In genomic region chr3:77247817-77248216, GRCh38 we compare ENCODE assay signal across 24 cellular contexts.
"Had no signal": no experiment of that assay in that cellular context is flagged by ENCODE, and none has a peak within 500 bp of the region (broad histone marks: within the 10 kb centered on the region; RNA-seq: fewer than 3 reads in every experiment).

No MANE protein-coding gene starts in this region.

- H3K9me3 ChIP-seq: esophagus muscularis mucosa, gastroesophageal sphincter, pancreas, prostate gland, right lobe of liver, testis, tibial nerve, upper lobe of right lung had no signal

- H3K36me3 ChIP-seq: esophagus muscularis mucosa, gastroesophageal sphincter, pancreas, prostate gland, right lobe of liver, spleen, tibial nerve, upper lobe of right lung had no signal

- H3K27me3 ChIP-seq: esophagus muscularis mucosa, gastroesophageal sphincter, hepatocyte, pancreas, right lobe of liver, spleen, testis, tibial nerve, upper lobe of right lung had no signal

- H3K9me3 Mint-ChIP-seq: dendritic cell treated with granulocyte-macrophage colony-stimulating factor and Interleukin-4, amounts not matched to agents 40 ng/mL and 50 ng/mL, for 4 days had no signal

- DNase-seq: effector memory CD8-positive, alpha-beta T cell; kidney glomerular epithelial cell; mammary epithelial cell; naive thymus-derived CD8-positive, alpha-beta T cell; retina; right lobe of liver; spleen; stimulated activated CD4-positive, alpha-beta T cell treated with anti-CD3 and anti-CD28 coated beads, Interleukin-15, amount 100 ng/mL, for 24 hours; stimulated activated CD4-positive, alpha-beta T cell treated with anti-CD3 and anti-CD28 coated beads, Interleukin-1b, Interleukin-23, amount 100 ng/mL, for 48 hours; stimulated activated CD4-positive, alpha-beta T cell treated with anti-CD3 and anti-CD28 coated beads, Interleukin-4, amount 100 ng/mL, for 24 hours; testis; upper lobe of right lung had no signal

- H3K27me3 Mint-ChIP-seq: dendritic cell treated with granulocyte-macrophage colony-stimulating factor and Interleukin-4, amounts not matched to agents 40 ng/mL and 50 ng/mL, for 4 days; effector memory CD8-positive, alpha-beta T cell; naive thymus-derived CD8-positive, alpha-beta T cell; stimulated activated memory B cell treated with anti-CD40 and anti-IgM and Interleukin-4, amounts not matched to agents 10 μg/mL and 1 μg/mL and 100 μg/mL, for 72 hours; stimulated activated naive CD8-positive, alpha-beta T cell treated with anti-CD3 and anti-CD28 coated beads, Interleukin-15, Interleukin-2, amounts not matched to agents 100 ng/mL and 50 ng/mL, for 24 hours had no signal

- H3K4me3 ChIP-seq: esophagus muscularis mucosa, gastroesophageal sphincter, hepatocyte, pancreas, prostate gland, right lobe of liver, spleen, testis, tibial nerve, upper lobe of right lung had no signal

- H3K79me2 ChIP-seq: hepatocyte had no signal

- H2AFZ ChIP-seq: hepatocyte had no signal

- H3K4me1 ChIP-seq: esophagus muscularis mucosa, gastroesophageal sphincter, pancreas, prostate gland, right lobe of liver, spleen, testis, tibial nerve, upper lobe of right lung had no signal

- H3K27ac ChIP-seq: epithelial cell of prostate, esophagus muscularis mucosa, gastroesophageal sphincter, hepatocyte, pancreas, prostate gland, right lobe of liver, spleen, testis, tibial nerve, upper lobe of right lung had no signal

- H3K4me3 Mint-ChIP-seq: dendritic cell treated with granulocyte-macrophage colony-stimulating factor and Interleukin-4, amounts not matched to agents 40 ng/mL and 50 ng/mL, for 4 days; effector memory CD8-positive, alpha-beta T cell; naive thymus-derived CD8-positive, alpha-beta T cell; neural crest cell; stimulated activated memory B cell treated with anti-CD40 and anti-IgM and Interleukin-4, amounts not matched to agents 10 μg/mL and 1 μg/mL and 100 μg/mL, for 72 hours; stimulated activated naive CD8-positive, alpha-beta T cell treated with anti-CD3 and anti-CD28 coated beads, Interleukin-15, Interleukin-2, amounts not matched to agents 100 ng/mL and 50 ng/mL, for 24 hours had no signal

- H3K27ac Mint-ChIP-seq: dendritic cell treated with granulocyte-macrophage colony-stimulating factor and Interleukin-4, amounts not matched to agents 40 ng/mL and 50 ng/mL, for 4 days; effector memory CD8-positive, alpha-beta T cell; naive thymus-derived CD8-positive, alpha-beta T cell; stimulated activated memory B cell treated with anti-CD40 and anti-IgM and Interleukin-4, amounts not matched to agents 10 μg/mL and 1 μg/mL and 100 μg/mL, for 72 hours; stimulated activated naive CD8-positive, alpha-beta T cell treated with anti-CD3 and anti-CD28 coated beads, Interleukin-15, Interleukin-2, amounts not matched to agents 100 ng/mL and 50 ng/mL, for 24 hours had no signal

- H3K4me2 ChIP-seq: hepatocyte had no signal

- H3K36me3 Mint-ChIP-seq: stimulated activated memory B cell treated with anti-CD40 and anti-IgM and Interleukin-4, amounts not matched to agents 10 μg/mL and 1 μg/mL and 100 μg/mL, for 72 hours had no signal

- H3K4me1 Mint-ChIP-seq: naive thymus-derived CD8-positive, alpha-beta T cell; stimulated activated memory B cell treated with anti-CD40 and anti-IgM and Interleukin-4, amounts not matched to agents 10 μg/mL and 1 μg/mL and 100 μg/mL, for 72 hours had no signal

- ATAC-seq: effector memory CD8-positive, alpha-beta T cell; gastroesophageal sphincter; left lobe of liver; naive thymus-derived CD8-positive, alpha-beta T cell; right lobe of liver; stimulated activated memory B cell treated with anti-CD40 and anti-IgM and Interleukin-4, amounts not matched to agents 10 μg/mL and 1 μg/mL and 100 μg/mL, for 72 hours; upper lobe of right lung had no signal
